ENCODE assay signal across 8 cellular contexts in the genomic region with DNA sequence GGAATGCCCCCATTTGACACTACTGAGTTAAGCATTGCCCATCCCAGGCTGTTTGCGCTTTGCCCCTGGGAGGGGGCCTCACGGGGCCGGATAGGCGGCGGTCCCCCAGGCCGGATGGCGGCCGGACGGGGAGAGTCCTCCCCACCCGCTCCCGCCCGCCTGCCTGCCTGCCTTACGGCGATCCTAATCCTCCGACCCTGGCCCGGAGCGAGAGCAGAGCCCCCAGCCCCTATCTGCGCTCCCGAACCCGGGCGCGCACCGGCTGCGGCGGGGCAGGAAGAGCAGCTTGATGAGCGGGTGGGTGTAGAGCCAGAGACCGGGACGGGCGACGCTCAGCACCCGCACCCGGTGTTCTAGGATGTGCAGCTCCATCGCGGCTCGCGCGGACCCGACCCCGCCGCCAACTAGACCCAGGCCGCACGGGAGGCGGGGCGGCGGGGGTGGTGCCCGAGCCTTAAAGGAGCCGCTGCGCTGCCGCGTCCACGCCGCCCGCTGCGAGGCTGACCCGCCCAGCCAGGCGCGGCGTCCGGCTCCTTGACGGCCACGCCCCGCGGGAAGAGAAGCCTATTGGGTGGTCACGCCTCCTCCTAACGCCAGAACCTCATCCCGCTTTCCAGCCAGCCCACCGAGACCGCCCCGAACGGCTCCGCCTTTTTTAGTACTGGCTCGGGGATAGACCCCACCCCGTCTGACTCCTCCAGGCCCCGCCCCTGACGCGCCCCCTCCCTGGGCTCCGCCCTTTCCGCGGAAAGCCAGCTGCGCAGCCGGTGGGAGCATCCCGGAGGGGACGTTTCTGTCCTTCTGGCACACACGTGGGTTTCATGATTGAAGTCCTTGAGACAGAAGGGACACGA. TPM values are rescaled to one million over a fixed set of nuclear protein-coding genes. Genes with fewer than 3 reads are reported as not detected.
DNase-seq lines count a peak whose midpoint lies in the region; ATAC-seq and TF ChIP-seq lines count a peak whose summit lies in the region.

CASTOR1 (minus strand) TSS at position 380 of the 854 bp plus-strand sequence; CDS start at position 372, 8 bp downstream.

- CTCF ChIA-PET in AG04450 (lab: Charles Lee): interaction anchor here (0.7 to 3.3 kb wide), 16 partner anchors 10 to 181 kb away, joined by 3 to 44 read pairs (median 9); partner anchors contain the start of genes CCDC157, RNF215, SF3A1 and TBC1D10A

- POLR2A ChIA-PET in AG04450 (lab: Yijun Ruan, JAX): interaction anchor here (1.0 to 3.3 kb wide), 4 partner anchors 21 to 67 kb away, joined by 3 to 19 read pairs (median 10); partner anchors contain the start of genes CCDC157, SF3A1 and TBC1D10A

- peak; percentile 72 for ATAC-seq in GM18909 (IDR thresholded peaks at IDR 0.05; ENCODE audit: poor library complexity, unreplicated experiment)
- ATAC-seq in HG03159 (IDR thresholded peaks at IDR 0.05; ENCODE audit: unreplicated experiment): peak; percentile 56
- peak; percentile 78 for ATAC-seq in central memory CD8-positive, alpha-beta T cell (replicated peaks; ENCODE audit: extremely low read depth, poor library complexity, severe bottlenecking)

- H3K27ac Mint-ChIP-seq in central memory CD8-positive, alpha-beta T cell (ENCODE audit: low read depth): peak within 1 kb of the TSS; percentile 84

- DNase-seq in AG04450 (ENCODE audit: low read depth, low spot score) (peak; percentile 95), NCI-H345 (lab: John Stamatoyannopoulos, UW) (peak; percentile 94), islet precursor cell (peak; percentile 100)
- DNase-seq in activated CD4-positive, CD25-positive, alpha-beta regulatory T cell treated with anti-CD3 and anti-CD28 coated beads, Interleukin-2, amount 50 U/mL, for 16 hours (ENCODE audit: low read depth, low spot score): peak; percentile 78
- peak; percentile 75 to 78 for DNase-seq in central memory CD8-positive, alpha-beta T cell (ENCODE audit: low spot score in 2 of 2)
- peak; percentile 90 for DNase-seq in stimulated activated CD4-positive, alpha-beta T cell treated with anti-CD3 and anti-CD28 coated beads, Interleukin-12 subunit alpha, Interleukin-12 subunit beta, amount 100 ng/mL, for 4 hours

- peak within 1 kb of the TSS; percentile 84 for H3K4me3 ChIP-seq in AG04450 (ENCODE audit: low read depth, low read length)

- H3K27ac ChIP-seq in AG04450 (ENCODE audit: low read depth, low read length): peak within 1 kb of the TSS; percentile 73

- TF ChIP-seq CTCF in AG04450 (IDR thresholded peaks at IDR 0.05; ENCODE audit: low read depth, low read length): no peak

- no peaks in the 10 kb centered on the region for H3K27me3 ChIP-seq in AG04450 (ENCODE audit: control insufficient read depth, insufficient read depth, low read length)

- no peaks in the 10 kb centered on the region for H3K27me3 Mint-ChIP-seq in central memory CD8-positive, alpha-beta T cell

- peak within 1 kb of the TSS; percentile 86 for H3K4me3 Mint-ChIP-seq in central memory CD8-positive, alpha-beta T cell

- H3K4me1 Mint-ChIP-seq in central memory CD8-positive, alpha-beta T cell: peaks cover 29% of the 10 kb centered on the region

- H3K9me3 ChIP-seq in AG04450 (ENCODE audit: control insufficient read depth, insufficient read depth, low read length): no peaks in the 10 kb centered on the region

- H3K36me3 Mint-ChIP-seq in central memory CD8-positive, alpha-beta T cell (ENCODE audit: insufficient read depth): peaks cover 34% of the 10 kb centered on the region

- H3K9me3 Mint-ChIP-seq in central memory CD8-positive, alpha-beta T cell: no peaks in the 10 kb centered on the region

RNA-seq across cellular contexts. Expression of gene CASTOR1, which starts in this region (rescaled TPM):
- 12.0 and 15.3 TPM in 2 replicates for polyA plus RNA-seq in AG04450 (2011; rRNA removed)
- polyA minus RNA-seq in AG04450 (2011; rRNA and poly(A)+ RNA removed): 5.9 and 7.2 TPM in 2 replicates

Comparison
In these comparisons a context has a peak if more than half of its experiments do, and no peak if none do; other contexts are left out.
1. Peak in every context shown above with its lines: DNase-seq, ATAC-seq, H3K4me3 ChIP-seq and H3K27ac ChIP-seq.